20 cellular contexts compared by ENCODE assay signal in genomic region chr5:160464466-160464797, GRCh38. TPM values are rescaled to one million over a fixed set of nuclear protein-coding genes. Genes with fewer than 3 reads are reported as not detected.
DNase-seq lines count a peak whose midpoint lies in the region; ATAC-seq and TF ChIP-seq lines count a peak whose summit lies in the region.
"Had no signal": no experiment of that assay in that cellular context is flagged by ENCODE, and none has a peak within 500 bp of the region (broad histone marks: within the 10 kb centered on the region; RNA-seq: fewer than 3 reads in every experiment).

No MANE protein-coding gene starts in this region.

- POLR2A ChIA-PET in activated CD8-positive, alpha-beta T cell treated with anti-CD3 and anti-CD28 coated beads for 36 hours (lab: Charles Lee): interaction anchor here (0.9 to 1.5 kb wide), 2 partner anchors 12 to 25 kb away, joined by 4 to 11 read pairs; no protein-coding TSS in a partner anchor
- POLR2A ChIA-PET in activated CD8-positive, alpha-beta T cell treated with anti-CD3 and anti-CD28 coated beads, Interleukin-2, amount 10 ng/mL, durations not matched to agents 7 days and 5 days (lab: Charles Lee): interaction anchor here (1.0 kb wide), 1 partner anchor 45 kb away, joined by 3 read pairs; no protein-coding TSS in a partner anchor
- POLR2A ChIA-PET in CD8-positive, alpha-beta memory T cell (lab: Charles Lee): no interaction called here

- no peak for TF ChIP-seq CTCF in activated CD8-positive, alpha-beta T cell treated with anti-CD3 and anti-CD28 coated beads for 36 hours (IDR thresholded peaks at IDR 0.05)
- no peak for TF ChIP-seq CTCF in nephron (IDR thresholded peaks at IDR 0.05; ENCODE audit: unreplicated experiment in 3 of 3)

- no peaks in the 10 kb centered on the region for H3K36me3 ChIP-seq in CD8-positive, alpha-beta memory T cell (ENCODE audit: insufficient read depth, low read length)
- H3K36me3 ChIP-seq in SJCRH30: no peaks in the 10 kb centered on the region
- H3K36me3 ChIP-seq: colonic mucosa had no signal

- H3K4me3 Mint-ChIP-seq in activated CD8-positive, alpha-beta T cell treated with anti-CD3 and anti-CD28 coated beads for 36 hours: peak overlapping the region; percentile 34
- H3K4me3 Mint-ChIP-seq in activated CD8-positive, alpha-beta T cell treated with anti-CD3 and anti-CD28 coated beads, Interleukin-2, amount 10 ng/mL, durations not matched to agents 7 days and 5 days: no peak overlapping the region
- H3K4me3 Mint-ChIP-seq in CD8-positive, alpha-beta memory T cell: no peak overlapping the region
- H3K4me3 Mint-ChIP-seq in nephron: no peak overlapping the region

- CTCF ChIA-PET in activated CD8-positive, alpha-beta T cell treated with anti-CD3 and anti-CD28 coated beads for 36 hours (lab: Charles Lee): interaction anchor here (2.1 to 9.9 kb wide), 2 partner anchors 12 to 24 kb away, joined by 5 to 195 read pairs; no protein-coding TSS in a partner anchor
- CTCF ChIA-PET in activated CD8-positive, alpha-beta T cell treated with anti-CD3 and anti-CD28 coated beads, Interleukin-2, amount 10 ng/mL, durations not matched to agents 7 days and 5 days (lab: Charles Lee): interaction anchor here (1.0 to 9.9 kb wide), 4 partner anchors 16 to 46 kb away, joined by 3 to 295 read pairs (median 4); partner anchors contain the start of gene SLU7
- CTCF ChIA-PET in CD8-positive, alpha-beta memory T cell (lab: Charles Lee): interaction anchor here (7.1 kb wide), 1 partner anchor 24 kb away, joined by 64 read pairs; no protein-coding TSS in a partner anchor

- no peaks in the 10 kb centered on the region for H3K27me3 Mint-ChIP-seq in activated CD8-positive, alpha-beta T cell treated with anti-CD3 and anti-CD28 coated beads for 36 hours
- H3K27me3 Mint-ChIP-seq in activated CD8-positive, alpha-beta T cell treated with anti-CD3 and anti-CD28 coated beads, Interleukin-2, amount 10 ng/mL, durations not matched to agents 7 days and 5 days (ENCODE audit: low read depth): peaks cover 2% of the 10 kb centered on the region
- peaks cover 0 to 6% of the 10 kb centered on the region in 2 donors for H3K27me3 Mint-ChIP-seq in CD8-positive, alpha-beta memory T cell
- peaks cover 4% of the 10 kb centered on the region for H3K27me3 Mint-ChIP-seq in nephron (ENCODE audit: low read depth)

- peaks cover 12% of the 10 kb centered on the region for H3K36me3 Mint-ChIP-seq in activated CD8-positive, alpha-beta T cell treated with anti-CD3 and anti-CD28 coated beads for 36 hours (ENCODE audit: low read depth)
- peaks cover 1% of the 10 kb centered on the region for H3K36me3 Mint-ChIP-seq in activated CD8-positive, alpha-beta T cell treated with anti-CD3 and anti-CD28 coated beads, Interleukin-2, amount 10 ng/mL, durations not matched to agents 7 days and 5 days (ENCODE audit: low read depth)
- peaks cover 0 to 8% (median 0%) of the 10 kb centered on the region in 3 donors for H3K36me3 Mint-ChIP-seq in CD8-positive, alpha-beta memory T cell
- H3K36me3 Mint-ChIP-seq in nephron (ENCODE audit: low read depth): no peaks in the 10 kb centered on the region
- H3K36me3 Mint-ChIP-seq: IgD-negative memory B cell had no signal

- H3K9me3 ChIP-seq in CD8-positive, alpha-beta memory T cell (ENCODE audit: low read length): no peaks in the 10 kb centered on the region
- no peaks in the 10 kb centered on the region for H3K9me3 ChIP-seq in SJCRH30 (replicated peaks)
- H3K9me3 ChIP-seq: colonic mucosa, psoas muscle had no signal

- H3K27ac Mint-ChIP-seq in activated CD8-positive, alpha-beta T cell treated with anti-CD3 and anti-CD28 coated beads for 36 hours: peak overlapping the region; percentile 93
- no peak overlapping the region for H3K27ac Mint-ChIP-seq in activated CD8-positive, alpha-beta T cell treated with anti-CD3 and anti-CD28 coated beads, Interleukin-2, amount 10 ng/mL, durations not matched to agents 7 days and 5 days
- H3K27ac Mint-ChIP-seq in CD8-positive, alpha-beta memory T cell: peak overlapping the region in 6 of 8 donors; percentile 22 to 73 (median 61)
- peak overlapping the region in 2 of 3 experiments; percentile 7 for H3K27ac Mint-ChIP-seq in nephron
- H3K27ac Mint-ChIP-seq: IgD-negative memory B cell had no signal

- peak; percentile 11 for ATAC-seq in activated CD8-positive, alpha-beta T cell treated with anti-CD3 and anti-CD28 coated beads for 36 hours
- no peak for ATAC-seq in activated CD8-positive, alpha-beta T cell treated with anti-CD3 and anti-CD28 coated beads, Interleukin-2, amount 10 ng/mL, durations not matched to agents 7 days and 5 days
- no peak for ATAC-seq in HG03196 (IDR thresholded peaks at IDR 0.05; ENCODE audit: unreplicated experiment)
- ATAC-seq: HCT116 had no signal

- no peak overlapping the region for H3K4me3 ChIP-seq in CD8-positive, alpha-beta memory T cell (ENCODE audit: low read length)
- H3K4me3 ChIP-seq in SJCRH30: no peak overlapping the region
- H3K4me3 ChIP-seq: colonic mucosa, psoas muscle, skin epidermis had no signal

- peak; percentile 57 for DNase-seq in activated CD8-positive, alpha-beta T cell treated with anti-CD3 and anti-CD28 coated beads for 36 hours
- DNase-seq in activated CD8-positive, alpha-beta T cell treated with anti-CD3 and anti-CD28 coated beads, Interleukin-2, amount 10 ng/mL, durations not matched to agents 7 days and 5 days: no peak
- no peak for DNase-seq in CD8-positive, alpha-beta memory T cell
- DNase-seq in SW480 (ENCODE audit: low spot score) (peak; percentile 14), SJCRH30 (no peak), GM03348 (ENCODE audit: low spot score) (no peak)
- DNase-seq: activated gamma-delta T cell; colonic mucosa; head of caudate nucleus; NCI-H1694; NCI-H82; psoas muscle; stimulated activated CD4-positive, alpha-beta T cell treated with anti-CD3 and anti-CD28 coated beads, Interleukin-2, amount 100 ng/mL, for 48 hours had no signal

- peaks cover 62% of the 10 kb centered on the region for H3K4me1 Mint-ChIP-seq in activated CD8-positive, alpha-beta T cell treated with anti-CD3 and anti-CD28 coated beads for 36 hours (ENCODE audit: low read depth)
- H3K4me1 Mint-ChIP-seq in activated CD8-positive, alpha-beta T cell treated with anti-CD3 and anti-CD28 coated beads, Interleukin-2, amount 10 ng/mL, durations not matched to agents 7 days and 5 days (ENCODE audit: low read depth): peaks cover 57% of the 10 kb centered on the region
- peaks cover 36 to 55% (median 51%) of the 10 kb centered on the region in 3 donors for H3K4me1 Mint-ChIP-seq in CD8-positive, alpha-beta memory T cell
- peaks cover 24% of the 10 kb centered on the region for H3K4me1 Mint-ChIP-seq in nephron

- H3K9me3 Mint-ChIP-seq in activated CD8-positive, alpha-beta T cell treated with anti-CD3 and anti-CD28 coated beads for 36 hours: no peaks in the 10 kb centered on the region
- H3K9me3 Mint-ChIP-seq in activated CD8-positive, alpha-beta T cell treated with anti-CD3 and anti-CD28 coated beads, Interleukin-2, amount 10 ng/mL, durations not matched to agents 7 days and 5 days (ENCODE audit: insufficient read depth): no peaks in the 10 kb centered on the region
- H3K9me3 Mint-ChIP-seq in CD8-positive, alpha-beta memory T cell: peaks cover 0 to under 1% (median 0%) of the 10 kb centered on the region in 5 donors
- H3K9me3 Mint-ChIP-seq in nephron: peaks cover 4% of the 10 kb centered on the region
- H3K9me3 Mint-ChIP-seq: IgD-negative memory B cell had no signal

- H3K27me3 ChIP-seq in CD8-positive, alpha-beta memory T cell (ENCODE audit: insufficient read depth, low read length, poor library complexity, severe bottlenecking): no peaks in the 10 kb centered on the region
- H3K27me3 ChIP-seq in SJCRH30: peaks cover 40% of the 10 kb centered on the region
- H3K27me3 ChIP-seq: colonic mucosa had no signal

- H3K27ac ChIP-seq in CD8-positive, alpha-beta memory T cell (ENCODE audit: low read depth, low read length): no peak overlapping the region
- H3K27ac ChIP-seq in SJCRH30: no peak overlapping the region
- H3K27ac ChIP-seq: C4-2B, colonic mucosa, HL-60, psoas muscle had no signal

- H3K4me1 ChIP-seq in CD8-positive, alpha-beta memory T cell (ENCODE audit: insufficient read depth, low read length): peaks cover 19% of the 10 kb centered on the region
- peaks cover 5% of the 10 kb centered on the region for H3K4me1 ChIP-seq in SJCRH30

- intact Hi-C loops in activated CD8-positive, alpha-beta T cell treated with anti-CD3 and anti-CD28 coated beads for 36 hours (cut with micrococcal nuclease): no loop called here

RNA-seq across cellular contexts. Expression of gene PTTG1, which starts 42.8 kb away (rescaled TPM):
- total RNA-seq in activated CD8-positive, alpha-beta T cell treated with anti-CD3 and anti-CD28 coated beads for 36 hours: 100 to 1,000 TPM; 132 to 139 TPM
- total RNA-seq in activated CD8-positive, alpha-beta T cell treated with anti-CD3 and anti-CD28 coated beads, Interleukin-2, amount 10 ng/mL, durations not matched to agents 7 days and 5 days: 100 to 1,000 TPM; 138 to 140 TPM
- 10 to 100 TPM; 79.8 to 82.2 TPM for total RNA-seq in CD8-positive, alpha-beta memory T cell
- 40.2 TPM for polyA plus RNA-seq in CD8-positive, alpha-beta memory T cell
- total RNA-seq in SJCRH30 (2014; rRNA removed; shearing (Covaris generic)): 383 and 394 TPM in 2 replicates

RNA-seq across cellular contexts. Expression of gene SLU7, which starts 45.6 kb away (rescaled TPM):
- total RNA-seq in activated CD8-positive, alpha-beta T cell treated with anti-CD3 and anti-CD28 coated beads for 36 hours: 10 to 100 TPM; 38.4 to 40.9 TPM
- 10 to 100 TPM; 41.0 to 46.9 TPM for total RNA-seq in activated CD8-positive, alpha-beta T cell treated with anti-CD3 and anti-CD28 coated beads, Interleukin-2, amount 10 ng/mL, durations not matched to agents 7 days and 5 days
- total RNA-seq in CD8-positive, alpha-beta memory T cell: 10 to 100 TPM; 48.3 to 55.7 TPM
- polyA plus RNA-seq in CD8-positive, alpha-beta memory T cell: 94.1 TPM
- 38.1 and 45.7 TPM in 2 replicates for total RNA-seq in SJCRH30 (2014; rRNA removed; shearing (Covaris generic))

Comparison
In these comparisons a context has a peak if more than half of its experiments do, and no peak if none do; other contexts are left out.
1. DNase-seq: peak in activated CD8-positive, alpha-beta T cell treated with anti-CD3 and anti-CD28 coated beads for 36 hours (single experiment) and SW480 (single experiment); none in activated CD8-positive, alpha-beta T cell treated with anti-CD3 and anti-CD28 coated beads, Interleukin-2, amount 10 ng/mL, durations not matched to agents 7 days and 5 days (single experiment), CD8-positive, alpha-beta memory T cell (0 of 5), SJCRH30 (0 of 2) and GM03348 (single experiment).